8 cellular contexts compared by ENCODE assay signal in genomic region chr4:38866973-38867477, GRCh38. TPM values are rescaled to one million over a fixed set of nuclear protein-coding genes. Genes with fewer than 3 reads are reported as not detected.
DNase-seq lines count a peak whose midpoint lies in the region; ATAC-seq and TF ChIP-seq lines count a peak whose summit lies in the region.

No MANE protein-coding gene starts in this region.

- TF ChIP-seq CTCF in A673 (conservative IDR thresholded peaks at IDR 0.05; ENCODE audit: low read depth, low read length) (no peak), HEK293 (tag by site-specific recombination; IDR thresholded peaks at IDR 0.05) (no peak), lung (IDR thresholded peaks at IDR 0.05; ENCODE audit: control extremely low read depth, extremely low read depth) (no peak)

- ATAC-seq in lung (ENCODE audit: insufficient read depth, low FRiP score), result no peak

- CTCF ChIA-PET in A673 (lab: Charles Lee), result no interaction called here
- CTCF ChIA-PET in HEK293 (lab: Yijun Ruan, JAX), result interaction anchor here (0.5 to 1.9 kb wide), 6 partner anchors 34 to 945 kb away, joined by 3 to 9 read pairs (median 3); partner anchors contain the start of gene TLR10

- WGBS in lung, 2 donors, result 37 to 47% methylated on average over 11 of the region's 11 CpGs

- H3K27me3 ChIP-seq in A673 (replicated peaks; ENCODE audit: insufficient read depth, low read depth, low read length, poor library complexity), result no peaks in the 10 kb centered on the region
- no peaks in the 10 kb centered on the region for H3K27me3 ChIP-seq in lung (ENCODE audit: control insufficient read depth, insufficient read depth)

- H3K27ac ChIP-seq in A673 (ENCODE audit: low read depth, low read length, poor library complexity, severe bottlenecking), result no peak overlapping the region
- no peak overlapping the region; the same call in 1 of the 2 replicates for H3K27ac ChIP-seq in HEK293 (ENCODE audit: extremely low read depth, low read depth, low read length)
- H3K27ac ChIP-seq in angular gyrus (ENCODE audit: low read depth, low read length), result peak overlapping the region; percentile 71
- peak overlapping the region; percentile 79 to 87 for H3K27ac ChIP-seq in lung (ENCODE audit: low read depth in 1 of 2, low read length in 1 of 2)

- peak overlapping the region; percentile 53 for H3K4me3 ChIP-seq in A673 (ENCODE audit: low read depth, low read length, poor library complexity, severe bottlenecking)
- H3K4me3 ChIP-seq in HEK293 (ENCODE audit: low read depth, low read length), result peak overlapping the region; percentile 53
- H3K4me3 ChIP-seq in lung, result no peak overlapping the region

- H3K36me3 ChIP-seq in A673 (ENCODE audit: insufficient read depth, low read length, poor library complexity, severe bottlenecking), result no peaks in the 10 kb centered on the region
- peaks cover 0 to 20% of the 10 kb centered on the region in 2 experiments; a peak in 1 of 3 replicates for H3K36me3 ChIP-seq in HEK293 (ENCODE audit: control insufficient read depth in 2 of 2, insufficient read depth in 1 of 2, low read length in 2 of 2)
- peaks cover 2 to 5% of the 10 kb centered on the region in 2 donors for H3K36me3 ChIP-seq in lung (ENCODE audit: control insufficient read depth in 2 of 2, insufficient read depth in 2 of 2, low read length in 2 of 2)

- POLR2A ChIA-PET in A673 (lab: Charles Lee; ENCODE audit: low non-redundant PET), result no interaction called here
- POLR2A ChIA-PET in HEK293 (lab: Yijun Ruan, JAX), result no interaction called here

- H3K9me3 ChIP-seq in A673 (ENCODE audit: low read depth, low read length, poor library complexity, severe bottlenecking), result no peaks in the 10 kb centered on the region
- H3K9me3 ChIP-seq in HEK293 (ENCODE audit: control insufficient read depth, insufficient read depth, low read depth, low read length), result no peaks in the 10 kb centered on the region
- no peaks in the 10 kb centered on the region for H3K9me3 ChIP-seq in lung (ENCODE audit: control insufficient read depth in 2 of 2, insufficient read depth in 1 of 2, low read length in 1 of 2)

- H3K4me1 ChIP-seq in A673 (ENCODE audit: insufficient read depth, low read length, poor library complexity, severe bottlenecking) (no peaks in the 10 kb centered on the region), HEK293 (ENCODE audit: control insufficient read depth, insufficient read depth, low read length) (peaks cover 3% of the 10 kb centered on the region; the same call in 1 of the 2 replicates), lung (ENCODE audit: control insufficient read depth in 2 of 2, insufficient read depth in 2 of 2, low read length in 2 of 2) (peaks cover 0 to 6% of the 10 kb centered on the region in 2 donors)

- intact Hi-C loops in A673 (cut with micrococcal nuclease; ENCODE audit: unreplicated experiment), result no loop called here

- DNase-seq in A673 (ENCODE audit: low spot score) (no peak), lung (ENCODE audit: low spot score) (no peak), AG08396 (ENCODE audit: low spot score) (no peak), NCI-H146 (lab: John Stamatoyannopoulos, UW) (no peak), NCI-H2171 treated with DMSO at 0.1 percent for 48 hours (lab: John Stamatoyannopoulos, UW) (no peak), NCI-H510A treated with DMSO at 0.1 percent for 48 hours (lab: John Stamatoyannopoulos, UW) (no peak)

- no TSS peak for BruUV-seq in A673 (replicated peaks; lab: Mats Ljungman, UMichigan)

TF ChIP-seq in HEK293, 187 proteins besides CTCF, POLR2A, EP300 and RAD21:
- TF ChIP-seq ZNF488 (tag by site-specific recombination; IDR thresholded peaks at IDR 0.05) (no peak), ZNF837 (tag by site-specific recombination; IDR thresholded peaks at IDR 0.05) (no peak), ZNF335 (tag by site-specific recombination; conservative IDR thresholded peaks at IDR 0.05) (peak; percentile 72), GLIS1 (tag by site-specific recombination; IDR thresholded peaks at IDR 0.05) (0 out of 2 replicates have a peak, but pooled peaks have one; percentile 14), IKZF3 (tag by site-specific recombination; IDR thresholded peaks at IDR 0.05) (peak; percentile 51; the same call in 1 of the 2 replicates), ZNF692 (tag by site-specific recombination; IDR thresholded peaks at IDR 0.05) (peak; percentile 49; the same call in 1 of the 2 replicates), PRDM10 (tag by site-specific recombination; IDR thresholded peaks at IDR 0.05) (0 out of 2 replicates have a peak, but pooled peaks have one; percentile 19), ZNF621 (tag by site-specific recombination; IDR thresholded peaks at IDR 0.05) (no peak)

RNA-seq across cellular contexts. Expression of gene FAM114A1, which starts 0.6 kb away (rescaled TPM):
- total RNA-seq in A673 (2021) (4.2 and 6.3 TPM in 2 replicates), lung (10 to 100 TPM; 51.2 to 70.0 TPM)
- polyA plus RNA-seq in lung, result 10 to 100 TPM in 1 of 2 donors, 1 to 10 TPM in 1; 9.5 to 21.5 TPM

RNA-seq across cellular contexts. Expression of gene TLR6, which starts 10.4 kb away (rescaled TPM):
- total RNA-seq in A673 (2021) (0.59 and 1.5 TPM in 2 replicates), lung (1 to 10 TPM; 5.7 to 6.3 TPM)
- polyA plus RNA-seq in lung, result 1 to 10 TPM in 1 of 2 donors, under 1 TPM in 1; 0.53 to 4.3 TPM

Comparison
In these comparisons a context has a peak if more than half of its experiments do, and no peak if none do; other contexts are left out.
1. H3K27ac ChIP-seq: peak in angular gyrus (single experiment) and lung (2 of 2); none in A673 (single experiment) and HEK293 (single experiment).